8 cellular contexts compared by ENCODE assay signal in the genomic region with DNA sequence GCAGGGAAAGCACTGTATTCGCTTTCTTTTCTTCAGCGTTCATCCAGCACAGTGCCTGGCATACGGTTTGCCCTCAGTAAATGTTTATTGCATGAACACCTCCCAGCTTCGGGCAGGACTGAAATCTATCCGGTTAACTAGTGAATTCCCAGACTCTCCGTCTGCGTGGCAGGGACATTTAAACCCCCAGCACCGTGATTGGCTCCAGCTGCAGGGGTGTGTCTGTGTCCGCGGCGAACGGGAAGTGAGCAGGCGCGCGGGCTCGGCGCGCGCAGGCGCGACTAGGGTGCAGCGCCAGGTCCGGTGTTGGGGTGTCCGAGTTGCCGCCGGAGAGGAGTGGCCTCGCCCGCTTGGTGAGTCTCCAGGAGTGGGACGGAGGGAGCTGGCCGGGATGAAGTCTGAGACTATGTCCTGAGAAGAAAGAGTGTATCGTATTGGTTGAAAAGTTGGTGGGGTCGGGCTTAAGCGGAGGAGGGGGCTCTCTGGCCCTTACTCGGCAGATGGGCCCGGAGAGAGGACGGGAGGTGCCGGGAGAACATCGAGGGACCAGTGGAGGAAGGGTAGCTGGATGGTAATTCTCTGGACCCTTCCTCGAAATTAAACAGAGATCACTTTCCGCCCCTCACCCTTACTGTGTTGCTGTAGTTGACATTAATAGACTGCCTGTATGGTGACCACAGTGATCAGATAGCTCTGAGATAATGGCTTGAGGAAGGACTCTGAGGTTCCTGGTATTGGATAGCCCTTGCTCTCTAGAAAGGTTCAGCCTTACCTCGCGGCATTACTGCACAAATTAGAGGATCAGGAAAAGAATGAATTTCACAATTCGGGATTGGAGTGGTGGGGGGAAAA. TPM values are rescaled to one million over a fixed set of nuclear protein-coding genes. Genes with fewer than 3 reads are reported as not detected.
A peak's percentile ranks its signal among the peaks of the same experiment; 100 is the strongest.
DNase-seq lines count a peak whose midpoint lies in the region; ATAC-seq, FAIRE-seq and TF ChIP-seq lines count a peak whose summit lies in the region.

Gene SNAP23 (plus strand): TSS at position 274 of the 852 bp plus-strand sequence. CDS start 16,213 bp downstream, outside the sequence.

- peak within 1 kb of the TSS; percentile 78 to 89 for H3K27ac ChIP-seq in A549
- H3K27ac ChIP-seq in WERI-Rb-1 = no peak within 1 kb of the TSS; the same call in 1 of the 2 replicates
- peak within 1 kb of the TSS; percentile 94 for H3K27ac ChIP-seq in breast epithelium
- H3K27ac ChIP-seq in skeletal muscle tissue (ENCODE audit: low read depth, low read length) = peak within 1 kb of the TSS; percentile 92

- H3K4me2 ChIP-seq in A549 = peak within 1 kb of the TSS; percentile 93

- H3K9me3 ChIP-seq in A549 = no peaks in the 10 kb centered on the region
- no peaks in the 10 kb centered on the region for H3K9me3 ChIP-seq in WERI-Rb-1 (ENCODE audit: severe bottlenecking)
- H3K9me3 ChIP-seq in breast epithelium = no peaks in the 10 kb centered on the region
- no peaks in the 10 kb centered on the region for H3K9me3 ChIP-seq in iPS-18c (ENCODE audit: control insufficient read depth, insufficient read depth, low read length)
- H3K9me3 ChIP-seq in skeletal muscle tissue (ENCODE audit: control insufficient read depth in 3 of 3, low read length in 3 of 3) = no peaks in the 10 kb centered on the region

- TF ChIP-seq CTCF in A549 (IDR thresholded peaks at IDR 0.05) = no peak
- no peak for TF ChIP-seq CTCF in WERI-Rb-1 (IDR thresholded peaks at IDR 0.05; ENCODE audit: low read depth, low read length)
- TF ChIP-seq CTCF in breast epithelium (IDR thresholded peaks at IDR 0.05) = peak in 1 of 3 donors; percentile 3

- peak within 1 kb of the TSS; percentile 95 to 98 (median 95) for H3K9ac ChIP-seq in skeletal muscle tissue (ENCODE audit: low read depth in 1 of 3, low read length in 3 of 3)

- peak within 1 kb of the TSS; percentile 62 for H3K4me3 ChIP-seq in A549
- H3K4me3 ChIP-seq in WERI-Rb-1 (ENCODE audit: low read depth, low read length) = peak within 1 kb of the TSS; percentile 70
- H3K4me3 ChIP-seq in breast epithelium = peak within 1 kb of the TSS; percentile 67 to 84 (median 75)
- H3K4me3 ChIP-seq in iPS-18c (ENCODE audit: insufficient read depth, low read depth, low read length) = peak within 1 kb of the TSS; percentile 61
- peak within 1 kb of the TSS; percentile 94 to 96 (median 94) for H3K4me3 ChIP-seq in skeletal muscle tissue (ENCODE audit: low read length in 3 of 3)

- TF ChIP-seq POLR2A in A549 (IDR thresholded peaks at IDR 0.05; ENCODE audit: low read length) = peak; percentile 54
- TF ChIP-seq POLR2A in breast epithelium (IDR thresholded peaks at IDR 0.05) = peak; percentile 89

- H3K27me3 ChIP-seq in WERI-Rb-1 (ENCODE audit: insufficient read depth, low read depth, severe bottlenecking) = no peaks in the 10 kb centered on the region
- H3K27me3 ChIP-seq in breast epithelium = no peaks in the 10 kb centered on the region
- H3K27me3 ChIP-seq in skeletal muscle tissue (ENCODE audit: control insufficient read depth in 3 of 3, insufficient read depth in 3 of 3, low read length in 3 of 3) = no peaks in the 10 kb centered on the region

- H3K4me1 ChIP-seq in A549 = peaks cover 11% of the 10 kb centered on the region
- H3K4me1 ChIP-seq in breast epithelium = peaks cover 0 to 11% of the 10 kb centered on the region in 2 donors
- peaks cover 20 to 27% (median 22%) of the 10 kb centered on the region in 3 donors for H3K4me1 ChIP-seq in skeletal muscle tissue (ENCODE audit: control insufficient read depth in 3 of 3, insufficient read depth in 3 of 3, low read length in 3 of 3)

- POLR2A ChIA-PET in A549 (lab: Yijun Ruan, JAX) = interaction anchor here (0.6 to 1.2 kb wide), 3 partner anchors 55 to 222 kb away, joined by 3 to 5 read pairs (median 3); partner anchors contain the start of genes GANC, STARD9 and TMEM87A

- ATAC-seq in A549 = peak; percentile 98
- ATAC-seq in GM18867 (IDR thresholded peaks at IDR 0.05; ENCODE audit: unreplicated experiment) = peak; percentile 79
- peak; percentile 72 for ATAC-seq in HG03108 (IDR thresholded peaks at IDR 0.05; ENCODE audit: unreplicated experiment)

- peak; percentile 84 to 92 for DNase-seq in A549 (ENCODE audit: low read depth in 1 of 2, low spot score in 1 of 2)
- peak; percentile 90 for DNase-seq in NCI-H2227 (lab: John Stamatoyannopoulos, UW; ENCODE audit: unreplicated experiment)
- peak; percentile 89 for DNase-seq in WERI-Rb-1
- DNase-seq in breast epithelium (ENCODE audit: low spot score in 2 of 2) = peak; percentile 93 to 95

- H3K36me3 ChIP-seq in WERI-Rb-1 (no peaks in the 10 kb centered on the region), breast epithelium (no peaks in the 10 kb centered on the region), skeletal muscle tissue (ENCODE audit: control insufficient read depth in 3 of 3, insufficient read depth in 3 of 3, low read length in 3 of 3) (peaks cover 0 to 2% (median 0%) of the 10 kb centered on the region in 3 donors)

- intact Hi-C loops in breast epithelium (cut with DNase I; ENCODE audit: low total_unique reads) = no loop called here

- no peak for FAIRE-seq in A549 (lab: Jason Lieb, UNC)

- TF ChIP-seq RAD21 in A549 (conservative IDR thresholded peaks at IDR 0.05 in 1 of 2, IDR thresholded peaks at IDR 0.05 in 1 of 2) = no peak

- no peak for TF ChIP-seq EP300 in A549 (IDR thresholded peaks at IDR 0.05)

- CTCF ChIA-PET in A549 (lab: Yijun Ruan, JAX) = interaction anchor here (1.4 kb wide), 1 partner anchor 9 kb away, joined by 4 read pairs; no protein-coding TSS in a partner anchor

- WGBS in A549 (ENCODE audit: missing lambda C conversion rate) = 1% methylated on average over 22 of the region's 43 CpGs

TF ChIP-seq in A549, 52 proteins besides CTCF, POLR2A, EP300 and RAD21:
- TF ChIP-seq, protein P1, sequence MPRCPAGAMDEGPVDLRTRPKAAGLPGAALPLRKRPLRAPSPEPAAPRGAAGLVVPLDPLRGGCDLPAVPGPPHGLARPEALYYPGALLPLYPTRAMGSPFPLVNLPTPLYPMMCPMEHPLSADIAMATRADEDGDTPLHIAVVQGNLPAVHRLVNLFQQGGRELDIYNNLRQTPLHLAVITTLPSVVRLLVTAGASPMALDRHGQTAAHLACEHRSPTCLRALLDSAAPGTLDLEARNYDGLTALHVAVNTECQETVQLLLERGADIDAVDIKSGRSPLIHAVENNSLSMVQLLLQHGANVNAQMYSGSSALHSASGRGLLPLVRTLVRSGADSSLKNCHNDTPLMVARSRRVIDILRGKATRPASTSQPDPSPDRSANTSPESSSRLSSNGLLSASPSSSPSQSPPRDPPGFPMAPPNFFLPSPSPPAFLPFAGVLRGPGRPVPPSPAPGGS (IDR thresholded peaks at IDR 0.05) = peak; percentile 27; the same call in 1 of the 3 replicates
- TF ChIP-seq MAZ (IDR thresholded peaks at IDR 0.05; ENCODE audit: borderline replicate concordance, low read depth, low read length) = no peak
- TF ChIP-seq MAX (IDR thresholded peaks at IDR 0.05) = peak; percentile 55
- TF ChIP-seq JUN (IDR thresholded peaks at IDR 0.05) = peak in 1 of 2 experiments; percentile 33; a peak in 1 of 5 replicates
- TF ChIP-seq, protein P2, sequence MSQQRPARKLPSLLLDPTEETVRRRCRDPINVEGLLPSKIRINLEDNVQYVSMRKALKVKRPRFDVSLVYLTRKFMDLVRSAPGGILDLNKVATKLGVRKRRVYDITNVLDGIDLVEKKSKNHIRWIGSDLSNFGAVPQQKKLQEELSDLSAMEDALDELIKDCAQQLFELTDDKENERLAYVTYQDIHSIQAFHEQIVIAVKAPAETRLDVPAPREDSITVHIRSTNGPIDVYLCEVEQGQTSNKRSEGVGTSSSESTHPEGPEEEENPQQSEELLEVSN (IDR thresholded peaks at IDR 0.05; ENCODE audit: borderline replicate concordance, low read depth) = 0 out of 2 replicates have a peak, but pooled peaks have one; percentile 18

RNA-seq across cellular contexts. Expression of gene SNAP23, which starts in this region (rescaled TPM):
- polyA plus RNA-seq in A549 (2011; rRNA removed) (25.9 and 33.6 TPM in 2 replicates), A549 (2017; fragmentation: RNase III; extraction: RNeasy Plus Mini Kit Qiagen cat#74134 plus additional on column Dnase treatment) (44.5 to 52.0 TPM (median 51.2 TPM) in 3 replicates)
- polyA plus RNA-seq in A549 (2012; cell fraction: cytosol; rRNA removed) = 12.2 and 12.3 TPM in 2 replicates
- polyA plus RNA-seq in A549 (2012; cell fraction: nucleus; rRNA removed) = 4.7 and 9.1 TPM in 2 replicates
- 8.3 and 9.2 TPM in 2 replicates for polyA minus RNA-seq in A549 (2011; rRNA and poly(A)+ RNA removed)
- total RNA-seq in breast epithelium (10 to 100 TPM; 75.8 to 88.0 (median 76.0) TPM), skeletal muscle tissue (50.6 TPM)
